In the genomic region with DNA sequence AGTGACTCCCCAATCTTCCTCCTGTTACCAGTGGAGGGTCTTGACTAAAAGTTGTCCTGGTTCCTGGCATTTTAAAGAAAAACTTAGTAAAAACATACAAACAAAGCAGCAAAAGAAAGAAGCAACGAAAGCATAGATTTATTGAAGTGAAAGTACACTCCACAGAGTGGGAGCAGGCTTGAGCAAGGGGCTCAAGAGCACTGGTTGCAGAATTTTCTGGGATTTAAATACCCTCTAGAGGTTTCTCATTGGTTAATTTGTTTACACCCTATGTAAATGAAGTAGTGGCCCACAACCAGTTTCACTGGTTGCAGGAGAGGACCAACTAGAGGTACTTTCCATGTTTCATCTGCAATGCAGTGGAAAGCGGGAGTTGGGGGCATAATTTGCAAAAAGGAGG, we compare ENCODE assay signal across 34 cellular contexts. TPM values are rescaled to one million over a fixed set of nuclear protein-coding genes. Genes with fewer than 3 reads are reported as not detected.
"Had no signal": no experiment of that assay in that cellular context is flagged by ENCODE, and none has a peak within 500 bp of the region (broad histone marks: within the 10 kb centered on the region; RNA-seq: fewer than 3 reads in every experiment).

No MANE protein-coding gene starts in this region.

- H3K4me2 ChIP-seq: neural progenitor cell, smooth muscle cell had no signal

- H3K27me3 ChIP-seq: neural progenitor cell, ovary, spleen, suprapubic skin, testis, tibial artery, transverse colon, upper lobe of right lung, uterus had no signal

- H3K9me3 ChIP-seq: ovary, testis had no signal

- DNase-seq: natural killer cell; occipital lobe; ovary; posterior cingulate gyrus; psoas muscle; right cardiac atrium; spleen; stimulated activated CD4-positive, alpha-beta T cell treated with anti-CD3 and anti-CD28 coated beads, Interleukin-12 subunit alpha, Interleukin-12 subunit beta, amount 100 ng/mL, for 4 hours; stimulated activated CD4-positive, alpha-beta T cell treated with anti-CD3 and anti-CD28 coated beads, Interleukin-1b, Interleukin-23, amount 100 ng/mL, for 48 hours; stimulated activated CD4-positive, alpha-beta T cell treated with anti-CD3 and anti-CD28 coated beads, Interleukin-4, amount 100 ng/mL, for 1 hour; stimulated activated CD4-positive, alpha-beta T cell treated with anti-CD3 and anti-CD28 coated beads, Interleukin-4, amount 100 ng/mL, for 4 hours; stimulated activated CD8-positive, alpha-beta memory T cell treated with anti-CD3 and anti-CD28 coated beads, Interleukin-4, amount 100 ng/mL, for 48 hours; stimulated activated naive CD4-positive, alpha-beta T cell; stimulated activated naive CD8-positive, alpha-beta T cell treated with anti-CD3 and anti-CD28 coated beads, Interleukin-15, amount 100 ng/mL, for 72 hours; stimulated activated naive CD8-positive, alpha-beta T cell treated with anti-CD3 and anti-CD28 coated beads, Interleukin-15, Interleukin-2, amounts not matched to agents 100 U/mL and 50 U/mL, for 24 hours; substantia nigra; testis; tibial artery; transverse colon; upper lobe of right lung; uterus had no signal

- H3K9ac ChIP-seq: neural progenitor cell, parathyroid adenoma had no signal

- H3K36me3 ChIP-seq: ovary, spleen, suprapubic skin, tibial artery, upper lobe of right lung, uterus had no signal

- ATAC-seq: natural killer cell; psoas muscle; right cardiac atrium; sciatic nerve; stimulated activated memory B cell treated with anti-CD40 and anti-IgM and Interleukin-4, amounts not matched to agents 10 μg/mL and 1 μg/mL and 100 μg/mL, for 72 hours; stimulated activated naive CD8-positive, alpha-beta T cell treated with anti-CD3 and anti-CD28 coated beads, Interleukin-15, amount 100 ng/mL, for 72 hours; stimulated activated naive CD8-positive, alpha-beta T cell treated with anti-CD3 and anti-CD28 coated beads, Interleukin-15, Interleukin-2, amounts not matched to agents 100 U/mL and 50 U/mL, for 24 hours; upper lobe of right lung had no signal

- H3K4me3 ChIP-seq: neural progenitor cell, ovary, psoas muscle, skin epidermis, smooth muscle cell, spleen, suprapubic skin, testis, tibial artery, transverse colon, upper lobe of right lung, uterus had no signal

- H3K4me1 ChIP-seq: neural progenitor cell, parathyroid adenoma, psoas muscle, spleen, suprapubic skin, testis, tibial artery, transverse colon, upper lobe of right lung, uterus had no signal

- H2AFZ ChIP-seq: neural progenitor cell, parathyroid adenoma had no signal

- H3K79me2 ChIP-seq: parathyroid adenoma had no signal

- H3K27ac ChIP-seq: neural progenitor cell, ovary, parathyroid adenoma, psoas muscle, skin epidermis, spleen, suprapubic skin, testis, tibial artery, transverse colon, upper lobe of right lung, uterus had no signal

RNA-seq across cellular contexts. Expression of gene GLYATL1B, which starts 31.7 kb away (rescaled TPM):
- total RNA-seq: natural killer cell, occipital lobe, osteoblast, ovary, progenitor cell of endocrine pancreas, psoas muscle, renal cortical epithelial cell, right cardiac atrium, sciatic nerve, smooth muscle cell, spleen, suprapubic skin, testis, transverse colon, upper lobe of right lung, urinary bladder, uterus had no signal
- polyA plus RNA-seq: neural cell, ovary, psoas muscle, right cardiac atrium, smooth muscle cell, spleen, thymus, urinary bladder had no signal
